ENCODE assay signal across 1 cellular context in genomic region chr2:111919794-111920608, GRCh38.
TF ChIP-seq lines count a peak whose summit lies in the region.

No MANE protein-coding gene starts in this region.

TF ChIP-seq in HepG2, 621 proteins besides CTCF, POLR2A, EP300 and RAD21 (continued from another document and continues in another):
- TF ChIP-seq PAXIP1 (CRISPR knock-in tag; conservative IDR thresholded peaks at IDR 0.05) (peak; percentile 96), CENPT (CRISPR knock-in tag; IDR thresholded peaks at IDR 0.05; ENCODE audit: low read depth) (no peak), PRDM15 (CRISPR knock-in tag; IDR thresholded peaks at IDR 0.05) (no peak; the same call in 1 of the 2 replicates), HMG20B (CRISPR knock-in tag; conservative IDR thresholded peaks at IDR 0.05) (0 out of 2 replicates have a peak, but pooled peaks have one; percentile 20), ZBTB8A (CRISPR knock-in tag; IDR thresholded peaks at IDR 0.05; ENCODE audit: borderline replicate concordance, low read depth) (no peak), ZNF468 (CRISPR knock-in tag; IDR thresholded peaks at IDR 0.05) (no peak), CREBL2 (CRISPR knock-in tag; IDR thresholded peaks at IDR 0.05; ENCODE audit: borderline replicate concordance) (no peak), HMGXB3 (CRISPR knock-in tag; IDR thresholded peaks at IDR 0.05; ENCODE audit: borderline replicate concordance) (no peak), THAP11 (CRISPR knock-in tag; IDR thresholded peaks at IDR 0.05) (peak; percentile 63; the same call in 1 of the 2 replicates), ZBTB25 (CRISPR knock-in tag; IDR thresholded peaks at IDR 0.05) (no peak), NFIB (CRISPR knock-in tag; IDR thresholded peaks at IDR 0.05; ENCODE audit: borderline replicate concordance) (no peak), ZNF652 (CRISPR knock-in tag; IDR thresholded peaks at IDR 0.05; ENCODE audit: borderline replicate concordance, low read depth) (no peak), ZSCAN22 (CRISPR knock-in tag; IDR thresholded peaks at IDR 0.05) (no peak), ZNF646 (CRISPR knock-in tag; IDR thresholded peaks at IDR 0.05) (no peak), TEAD3 (CRISPR knock-in tag; optimal IDR thresholded peaks at IDR 0.05; ENCODE audit: borderline replicate concordance) (peak; percentile 59), PAWR (CRISPR knock-in tag; IDR thresholded peaks at IDR 0.05; ENCODE audit: borderline replicate concordance) (no peak), SALL2 (CRISPR knock-in tag; IDR thresholded peaks at IDR 0.05) (peak; percentile 42; the same call in 1 of the 2 replicates), ZNF773 (CRISPR knock-in tag; IDR thresholded peaks at IDR 0.05; ENCODE audit: borderline replicate concordance) (no peak), BRD4 (CRISPR knock-in tag; IDR thresholded peaks at IDR 0.05) (peak; percentile 62; the same call in 1 of the 2 replicates), ZNF777 (CRISPR knock-in tag; IDR thresholded peaks at IDR 0.05) (no peak), JUNB (CRISPR knock-in tag; IDR thresholded peaks at IDR 0.05; ENCODE audit: borderline replicate concordance) (no peak), IKZF4 (CRISPR knock-in tag; IDR thresholded peaks at IDR 0.05; ENCODE audit: borderline replicate concordance, low read depth, not compliant biosample characterization) (no peak), NR2C2 (CRISPR knock-in tag; IDR thresholded peaks at IDR 0.05; ENCODE audit: borderline replicate concordance) (peak; percentile 79), PATZ1 (CRISPR knock-in tag; IDR thresholded peaks at IDR 0.05) (peak; percentile 58), KLF6 (CRISPR knock-in tag; IDR thresholded peaks at IDR 0.05) (no peak), ZNF335 (CRISPR knock-in tag; IDR thresholded peaks at IDR 0.05) (no peak), PAX8 (CRISPR knock-in tag; IDR thresholded peaks at IDR 0.05; ENCODE audit: borderline replicate concordance) (no peak), PITX1 (CRISPR knock-in tag; IDR thresholded peaks at IDR 0.05) (peak; percentile 80; the same call in 1 of the 2 replicates), ZUFSP (CRISPR knock-in tag; IDR thresholded peaks at IDR 0.05; ENCODE audit: borderline replicate concordance) (no peak), SNAPC2 (CRISPR knock-in tag; IDR thresholded peaks at IDR 0.05) (peak; percentile 75; the same call in 1 of the 2 replicates), ZKSCAN8 (CRISPR knock-in tag; IDR thresholded peaks at IDR 0.05; ENCODE audit: borderline replicate concordance) (peak; percentile 51; the same call in 1 of the 2 replicates), ZNF75D (CRISPR knock-in tag; IDR thresholded peaks at IDR 0.05; ENCODE audit: borderline replicate concordance) (no peak), SP5 (CRISPR knock-in tag; IDR thresholded peaks at IDR 0.05; ENCODE audit: borderline replicate concordance, low read depth) (no peak)
